In the genomic region with DNA sequence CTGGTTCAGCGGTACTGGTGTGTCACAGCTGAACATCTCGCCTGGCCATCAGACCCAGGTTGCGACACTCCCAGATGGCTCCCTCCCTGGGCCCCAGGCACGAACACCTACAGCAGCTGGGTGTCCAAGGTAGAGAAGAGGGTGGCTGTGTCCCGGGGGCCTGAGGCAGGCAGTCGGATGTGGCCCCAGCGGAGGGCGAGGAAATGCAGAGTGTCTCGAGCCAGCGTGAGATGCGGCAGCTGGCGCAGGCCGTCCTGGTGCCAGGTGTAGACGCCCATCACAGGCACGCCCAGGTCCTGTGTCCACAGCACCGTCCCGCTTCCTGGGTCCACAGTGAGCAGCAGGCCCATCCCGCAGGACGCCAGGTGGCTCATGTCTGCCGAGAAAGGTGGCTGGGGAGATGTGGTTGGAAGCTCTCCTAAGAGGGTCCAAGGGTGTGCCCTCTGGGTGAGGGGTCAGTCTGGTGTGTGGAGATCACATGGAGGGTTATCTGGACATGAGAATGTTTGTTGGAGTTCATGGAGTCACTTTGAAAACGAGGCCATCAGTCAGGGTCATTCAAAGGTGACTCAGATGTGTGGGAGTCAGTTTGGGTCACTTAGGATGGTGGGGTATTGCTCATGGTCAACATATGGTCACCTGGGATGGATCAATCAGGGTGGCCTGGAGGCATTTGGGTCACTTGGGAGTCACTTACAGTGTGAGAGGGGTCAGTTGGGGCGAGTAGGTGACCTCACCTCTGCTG, we compare ENCODE assay signal across 2 cellular contexts.
A peak's percentile ranks its signal among the peaks of the same experiment; 100 is the strongest.
TF ChIP-seq lines count a peak whose summit lies in the region.

No MANE protein-coding gene starts in this region.

TF ChIP-seq in HepG2, 621 proteins besides CTCF, POLR2A, EP300 and RAD21 (continues in another document):
- no peak for TF ChIP-seq KLF12 (CRISPR knock-in tag; IDR thresholded peaks at IDR 0.05; ENCODE audit: borderline replicate concordance)
- TF ChIP-seq ESRRA (CRISPR knock-in tag; IDR thresholded peaks at IDR 0.05; ENCODE audit: low read depth), result peak; percentile 94; the same call in 1 of the 2 replicates
- TF ChIP-seq, protein P1, sequence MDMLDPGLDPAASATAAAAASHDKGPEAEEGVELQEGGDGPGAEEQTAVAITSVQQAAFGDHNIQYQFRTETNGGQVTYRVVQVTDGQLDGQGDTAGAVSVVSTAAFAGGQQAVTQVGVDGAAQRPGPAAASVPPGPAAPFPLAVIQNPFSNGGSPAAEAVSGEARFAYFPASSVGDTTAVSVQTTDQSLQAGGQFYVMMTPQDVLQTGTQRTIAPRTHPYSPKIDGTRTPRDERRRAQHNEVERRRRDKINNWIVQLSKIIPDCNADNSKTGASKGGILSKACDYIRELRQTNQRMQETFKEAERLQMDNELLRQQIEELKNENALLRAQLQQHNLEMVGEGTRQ (IDR thresholded peaks at IDR 0.05; ENCODE audit: low read depth, low read length), result 0 out of 2 replicates have a peak, but pooled peaks have one; percentile 39
- TF ChIP-seq, protein P1 (CRISPR knock-in tag; IDR thresholded peaks at IDR 0.05; ENCODE audit: borderline replicate concordance), result no peak
- TF ChIP-seq NR2F1 (CRISPR knock-in tag; IDR thresholded peaks at IDR 0.05), result peak in 1 of 2 experiments; percentile 81; a peak in 3 of 4 replicates
- TF ChIP-seq CEBPB (IDR thresholded peaks at IDR 0.05; ENCODE audit: borderline replicate concordance, low read depth, low read length), result peak; percentile 96
- TF ChIP-seq, protein P2, sequence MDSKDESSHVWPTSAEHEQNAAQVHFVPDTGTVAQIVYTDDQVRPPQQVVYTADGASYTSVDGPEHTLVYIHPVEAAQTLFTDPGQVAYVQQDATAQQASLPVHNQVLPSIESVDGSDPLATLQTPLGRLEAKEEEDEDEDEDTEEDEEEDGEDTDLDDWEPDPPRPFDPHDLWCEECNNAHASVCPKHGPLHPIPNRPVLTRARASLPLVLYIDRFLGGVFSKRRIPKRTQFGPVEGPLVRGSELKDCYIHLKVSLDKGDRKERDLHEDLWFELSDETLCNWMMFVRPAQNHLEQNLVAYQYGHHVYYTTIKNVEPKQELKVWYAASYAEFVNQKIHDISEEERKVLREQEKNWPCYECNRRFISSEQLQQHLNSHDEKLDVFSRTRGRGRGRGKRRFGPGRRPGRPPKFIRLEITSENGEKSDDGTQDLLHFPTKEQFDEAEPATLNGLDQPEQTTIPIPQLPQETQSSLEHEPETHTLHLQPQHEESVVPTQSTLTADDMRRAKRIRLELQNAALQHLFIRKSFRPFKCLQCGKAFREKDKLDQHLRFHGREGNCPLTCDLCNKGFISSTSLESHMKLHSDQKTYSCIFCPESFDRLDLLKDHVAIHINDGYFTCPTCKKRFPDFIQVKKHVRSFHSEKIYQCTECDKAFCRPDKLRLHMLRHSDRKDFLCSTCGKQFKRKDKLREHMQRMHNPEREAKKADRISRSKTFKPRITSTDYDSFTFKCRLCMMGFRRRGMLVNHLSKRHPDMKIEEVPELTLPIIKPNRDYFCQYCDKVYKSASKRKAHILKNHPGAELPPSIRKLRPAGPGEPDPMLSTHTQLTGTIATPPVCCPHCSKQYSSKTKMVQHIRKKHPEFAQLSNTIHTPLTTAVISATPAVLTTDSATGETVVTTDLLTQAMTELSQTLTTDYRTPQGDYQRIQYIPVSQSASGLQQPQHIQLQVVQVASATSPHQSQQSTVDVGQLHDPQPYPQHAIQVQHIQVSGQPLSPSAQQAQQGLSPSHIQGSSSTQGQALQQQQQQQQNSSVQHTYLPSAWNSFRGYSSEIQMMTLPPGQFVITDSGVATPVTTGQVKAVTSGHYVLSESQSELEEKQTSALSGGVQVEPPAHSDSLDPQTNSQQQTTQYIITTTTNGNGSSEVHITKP (CRISPR knock-in tag; IDR thresholded peaks at IDR 0.05; ENCODE audit: low read depth), result no peak
- TF ChIP-seq ZNF34 (CRISPR knock-in tag; IDR thresholded peaks at IDR 0.05; ENCODE audit: borderline replicate concordance), result peak; percentile 58; the same call in 1 of the 2 replicates
- no peak for TF ChIP-seq HCFC1 (IDR thresholded peaks at IDR 0.05; ENCODE audit: low read depth, low read length)
- TF ChIP-seq RARA (CRISPR knock-in tag; IDR thresholded peaks at IDR 0.05), result peak; percentile 97
- TF ChIP-seq ARNTL (CRISPR knock-in tag; IDR thresholded peaks at IDR 0.05), result 0 out of 2 replicates have a peak, but pooled peaks have one; percentile 61
- 0 out of 2 replicates have a peak, but pooled peaks have one; percentile 13 for TF ChIP-seq PHF20 (CRISPR knock-in tag; IDR thresholded peaks at IDR 0.05)
- no peak for TF ChIP-seq SAFB2 (CRISPR knock-in tag; IDR thresholded peaks at IDR 0.05; ENCODE audit: borderline replicate concordance, low read depth)
- TF ChIP-seq, protein P3, sequence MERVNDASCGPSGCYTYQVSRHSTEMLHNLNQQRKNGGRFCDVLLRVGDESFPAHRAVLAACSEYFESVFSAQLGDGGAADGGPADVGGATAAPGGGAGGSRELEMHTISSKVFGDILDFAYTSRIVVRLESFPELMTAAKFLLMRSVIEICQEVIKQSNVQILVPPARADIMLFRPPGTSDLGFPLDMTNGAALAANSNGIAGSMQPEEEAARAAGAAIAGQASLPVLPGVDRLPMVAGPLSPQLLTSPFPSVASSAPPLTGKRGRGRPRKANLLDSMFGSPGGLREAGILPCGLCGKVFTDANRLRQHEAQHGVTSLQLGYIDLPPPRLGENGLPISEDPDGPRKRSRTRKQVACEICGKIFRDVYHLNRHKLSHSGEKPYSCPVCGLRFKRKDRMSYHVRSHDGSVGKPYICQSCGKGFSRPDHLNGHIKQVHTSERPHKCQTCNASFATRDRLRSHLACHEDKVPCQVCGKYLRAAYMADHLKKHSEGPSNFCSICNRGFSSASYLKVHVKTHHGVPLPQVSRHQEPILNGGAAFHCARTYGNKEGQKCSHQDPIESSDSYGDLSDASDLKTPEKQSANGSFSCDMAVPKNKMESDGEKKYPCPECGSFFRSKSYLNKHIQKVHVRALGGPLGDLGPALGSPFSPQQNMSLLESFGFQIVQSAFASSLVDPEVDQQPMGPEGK (CRISPR knock-in tag; IDR thresholded peaks at IDR 0.05), result 0 out of 2 replicates have a peak, but pooled peaks have one; percentile 40
- TF ChIP-seq, protein P4, sequence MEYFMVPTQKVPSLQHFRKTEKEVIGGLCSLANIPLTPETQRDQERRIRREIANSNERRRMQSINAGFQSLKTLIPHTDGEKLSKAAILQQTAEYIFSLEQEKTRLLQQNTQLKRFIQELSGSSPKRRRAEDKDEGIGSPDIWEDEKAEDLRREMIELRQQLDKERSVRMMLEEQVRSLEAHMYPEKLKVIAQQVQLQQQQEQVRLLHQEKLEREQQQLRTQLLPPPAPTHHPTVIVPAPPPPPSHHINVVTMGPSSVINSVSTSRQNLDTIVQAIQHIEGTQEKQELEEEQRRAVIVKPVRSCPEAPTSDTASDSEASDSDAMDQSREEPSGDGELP (IDR thresholded peaks at IDR 0.05; ENCODE audit: borderline replicate concordance, low read depth), result peak; percentile 40; the same call in 1 of the 2 replicates
- no peak for TF ChIP-seq ISX (CRISPR knock-in tag; conservative IDR thresholded peaks at IDR 0.05)
- TF ChIP-seq HDAC1 (CRISPR knock-in tag; IDR thresholded peaks at IDR 0.05), result peak; percentile 30; the same call in 1 of the 2 replicates
- no peak for TF ChIP-seq EZH2 (conservative IDR thresholded peaks at IDR 0.05; ENCODE audit: low read depth, low read length)
- TF ChIP-seq NR2F6 (IDR thresholded peaks at IDR 0.05), result peak; percentile 71
- no peak for TF ChIP-seq NR2F6 (CRISPR knock-in tag; IDR thresholded peaks at IDR 0.05)

TF ChIP-seq in H1, 55 proteins besides CTCF, POLR2A, EP300 and RAD21:
- TF ChIP-seq RFX5 (IDR thresholded peaks at IDR 0.05; ENCODE audit: borderline replicate concordance, low read depth, low read length) (no peak), TCF12 (IDR thresholded peaks at IDR 0.05; ENCODE audit: low read depth, low read length) (no peak), CBX8 (IDR thresholded peaks at IDR 0.05; ENCODE audit: borderline replicate concordance, low read depth, low read length) (no peak), ASH2L (IDR thresholded peaks at IDR 0.05; ENCODE audit: low read length) (no peak), POU5F1 (IDR thresholded peaks at IDR 0.05; ENCODE audit: low read depth, low read length) (no peak), RXRA (IDR thresholded peaks at IDR 0.05; ENCODE audit: insufficient read depth, low read depth, low read length) (no peak), TEAD4 (IDR thresholded peaks at IDR 0.05; ENCODE audit: low read depth, low read length) (no peak), JUN (IDR thresholded peaks at IDR 0.05; ENCODE audit: low read depth, low read length) (no peak), SP2 (IDR thresholded peaks at IDR 0.05; ENCODE audit: low read length) (no peak), YY1 (IDR thresholded peaks at IDR 0.05; ENCODE audit: low read depth, low read length) (no peak), TBP (IDR thresholded peaks at IDR 0.05; ENCODE audit: low read depth, low read length) (no peak)
- TF ChIP-seq, protein P1 (IDR thresholded peaks at IDR 0.05; ENCODE audit: low read length), result no peak
TF ChIP-seq in H1: peak in this region for 0.
